Comparison of ENCODE assay signal across 8 cellular contexts in genomic region chr12:121889267-121889624, GRCh38. TPM values are rescaled to one million over a fixed set of nuclear protein-coding genes. Genes with fewer than 3 reads are reported as not detected.
DNase-seq lines count a peak whose midpoint lies in the region; ATAC-seq and TF ChIP-seq lines count a peak whose summit lies in the region.

No MANE protein-coding gene starts in this region.

- 1 to 4% methylated on average over 7 of the region's 7 CpGs for WGBS in sigmoid colon, 2 donors

- H3K4me1 Mint-ChIP-seq in T-cell = peaks cover 43 to 51% (median 44%) of the 10 kb centered on the region in 3 donors

- H3K36me3 Mint-ChIP-seq in T-cell = no peaks in the 10 kb centered on the region

- H3K27me3 ChIP-seq in GM06990 (replicated peaks; ENCODE audit: control insufficient read depth, insufficient read depth, low read length) (no peaks in the 10 kb centered on the region), sigmoid colon (no peaks in the 10 kb centered on the region)

- H3K4me3 ChIP-seq in GM06990 (replicated peaks; ENCODE audit: low read depth, low read length) (peak overlapping the region; percentile 89), fibroblast of villous mesenchyme (ENCODE audit: low read depth, low read length) (peak overlapping the region; percentile 76), sigmoid colon (peak overlapping the region; percentile 67 to 78 (median 74))

- H3K27ac Mint-ChIP-seq in T-cell = peak overlapping the region; percentile 99

- ATAC-seq in T-cell (replicated peaks in 1 of 4) = no peak
- no peak for ATAC-seq in HG02870 (IDR thresholded peaks at IDR 0.05; ENCODE audit: unreplicated experiment)
- no peak for ATAC-seq in HG02588 (IDR thresholded peaks at IDR 0.05; ENCODE audit: unreplicated experiment)
- no peak for ATAC-seq in left colon

- intact Hi-C loops in sigmoid colon (cut with DNase I) = loop anchor here (2.0 to 5.0 kb wide), 3 partner anchors 50 to 202 kb away; no protein-coding TSS in a partner anchor
- intact Hi-C loops in left colon (cut with DNase I, micrococcal nuclease) = no loop called here

- H3K27ac ChIP-seq in sigmoid colon = peak overlapping the region; percentile 94 to 97 (median 97)

- peaks cover 0 to 2% of the 10 kb centered on the region in 2 donors for H3K27me3 Mint-ChIP-seq in T-cell

- H3K36me3 ChIP-seq in GM06990 (ENCODE audit: control insufficient read depth, insufficient read depth, low read length) = peaks cover 3% of the 10 kb centered on the region; the same call in 1 of the 2 replicates
- peaks cover 0 to 7% (median 2%) of the 10 kb centered on the region in 4 donors for H3K36me3 ChIP-seq in sigmoid colon

- TF ChIP-seq CTCF in GM06990 (IDR thresholded peaks at IDR 0.05; ENCODE audit: insufficient read depth, low read length, poor library complexity, severe bottlenecking) (no peak), fibroblast of villous mesenchyme (IDR thresholded peaks at IDR 0.05; ENCODE audit: insufficient read depth, low read depth, low read length) (no peak), sigmoid colon (IDR thresholded peaks at IDR 0.05) (no peak)

- TF ChIP-seq EP300 in sigmoid colon (IDR thresholded peaks at IDR 0.05) = no peak

- DNase-seq in GM06990 (ENCODE audit: extremely low read depth, insufficient read length) (no peak), T-cell (no peak), fibroblast of villous mesenchyme (ENCODE audit: low read depth) (no peak), sigmoid colon (no peak), left colon (no peak)
- no peak for DNase-seq in stimulated activated CD4-positive, alpha-beta T cell treated with anti-CD3 and anti-CD28 coated beads, Interleukin-1b, Interleukin-23, amount 100 ng/mL, for 48 hours

- no peak for TF ChIP-seq POLR2A in sigmoid colon (IDR thresholded peaks at IDR 0.05)

- CTCF ChIA-PET in T-cell (lab: Charles Lee) = interaction anchor here in 1 of 2 donors (0.5 to 1.8 kb wide), 5 partner anchors 29 to 510 kb away, joined by 4 to 10 read pairs (median 6); partner anchors contain the start of genes CFAP251 and RHOF

- H3K4me3 Mint-ChIP-seq in T-cell = peak overlapping the region; percentile 95 to 99 (median 99)

- POLR2A ChIA-PET in T-cell (lab: Charles Lee) = interaction anchor here in 1 of 2 donors (0.6 kb wide), 1 partner anchor 77 kb away, joined by 3 read pairs; no protein-coding TSS in a partner anchor

- H3K9me3 ChIP-seq in sigmoid colon = no peaks in the 10 kb centered on the region

- H3K9me3 Mint-ChIP-seq in T-cell = no peaks in the 10 kb centered on the region

- peaks cover 0 to 41% (median 35%) of the 10 kb centered on the region in 4 donors for H3K4me1 ChIP-seq in sigmoid colon

RNA-seq across cellular contexts. Expression of gene PSMD9, which starts 0.7 kb away (rescaled TPM):
- total RNA-seq in T-cell = 10 to 100 TPM; 42.1 to 57.3 (median 48.1) TPM
- 28.9 and 35.1 TPM in 2 replicates for total RNA-seq in fibroblast of villous mesenchyme
- 10 to 100 TPM; 28.5 to 91.4 (median 39.1) TPM for total RNA-seq in sigmoid colon
- 100 to 1,000 TPM in 2 of 3 donors, 10 to 100 TPM in 1; 92.9 to 108 (median 102) TPM for polyA plus RNA-seq in sigmoid colon
- 10 to 100 TPM; 48.0 to 49.5 TPM for total RNA-seq in left colon

RNA-seq across cellular contexts. Expression of gene CFAP251, which starts 29.1 kb away (rescaled TPM):
- total RNA-seq in T-cell (under 1 TPM; 0.50 to 0.61 (median 0.57) TPM), fibroblast of villous mesenchyme (6.8 and 8.2 TPM in 2 replicates), sigmoid colon (1 to 10 TPM in 3 of 4 donors, under 1 TPM in 1; 0.68 to 3.0 (median 1.2) TPM), left colon (under 1 TPM; 0.34 to 0.75 TPM)
- 1 to 10 TPM in 1 of 3 donors, under 1 TPM in 1, not detected in 1; 0.98 to 1.2 TPM for polyA plus RNA-seq in sigmoid colon

RNA-seq across cellular contexts. Expression of gene HPD, which starts 30.6 kb away (rescaled TPM):
- total RNA-seq in T-cell (under 1 TPM in 3 of 5 donors, not detected in 2; 0.39 to 0.92 (median 0.58) TPM), fibroblast of villous mesenchyme (not detected in 2 replicates), sigmoid colon (1 to 10 TPM in 1 of 4 donors, under 1 TPM in 3; 0.27 to 2.8 (median 0.34) TPM), left colon (under 1 TPM in 1 of 2 donors, not detected in 1; 0.42 TPM)
- 1 to 10 TPM in 1 of 3 donors, under 1 TPM in 1, not detected in 1; 0.86 to 2.4 TPM for polyA plus RNA-seq in sigmoid colon
